34 cellular contexts compared by ENCODE assay signal in genomic region chr1:209817691-209818090, GRCh38. TPM values are rescaled to one million over a fixed set of nuclear protein-coding genes. Genes with fewer than 3 reads are reported as not detected.
"Had no signal": no experiment of that assay in that cellular context is flagged by ENCODE, and none has a peak within 500 bp of the region (broad histone marks: within the 10 kb centered on the region; RNA-seq: fewer than 3 reads in every experiment).

No MANE protein-coding gene starts in this region.

- H3K4me3 Mint-ChIP-seq: activated CD4-positive, alpha-beta memory T cell treated with anti-CD3 and anti-CD28 coated beads, Interleukin-2, amount 10 ng/mL, durations not matched to agents 7 days and 5 days; activated CD8-positive, alpha-beta memory T cell treated with anti-CD3 and anti-CD28 coated beads, Interleukin-2, amount 10 ng/mL, durations not matched to agents 7 days and 5 days; activated naive CD4-positive, alpha-beta T cell treated with anti-CD3 and anti-CD28 coated beads, Interleukin-2, amount 10 ng/mL, durations not matched to agents 7 days and 5 days; activated naive CD8-positive, alpha-beta T cell; activated naive CD8-positive, alpha-beta T cell treated with anti-CD3 and anti-CD28 coated beads, Interleukin-2, amount 50 U/mL, for 24 hours; brain; IgD-negative memory B cell had no signal

- H3K27me3 ChIP-seq: MG63 had no signal

- H3K36me3 ChIP-seq: MG63, SJCRH30, WERI-Rb-1 had no signal

- H3K27ac Mint-ChIP-seq: activated CD4-positive, alpha-beta memory T cell treated with anti-CD3 and anti-CD28 coated beads, Interleukin-2, amount 10 ng/mL, durations not matched to agents 7 days and 5 days; activated CD8-positive, alpha-beta memory T cell treated with anti-CD3 and anti-CD28 coated beads, Interleukin-2, amount 10 ng/mL, durations not matched to agents 7 days and 5 days; activated naive CD4-positive, alpha-beta T cell treated with anti-CD3 and anti-CD28 coated beads, Interleukin-2, amount 10 ng/mL, durations not matched to agents 7 days and 5 days; activated naive CD8-positive, alpha-beta T cell; activated naive CD8-positive, alpha-beta T cell treated with anti-CD3 and anti-CD28 coated beads, Interleukin-2, amount 50 U/mL, for 24 hours; brain; IgD-negative memory B cell had no signal

- H3K27ac ChIP-seq: SJCRH30, SK-N-MC, WERI-Rb-1 had no signal

- DNase-seq: activated CD4-positive, alpha-beta memory T cell treated with anti-CD3 and anti-CD28 coated beads, Interleukin-2, amount 10 ng/mL, durations not matched to agents 7 days and 5 days; activated CD4-positive, alpha-beta T cell treated with anti-CD3 and anti-CD28 coated beads for 1 hour; activated CD4-positive, alpha-beta T cell treated with anti-CD3 and anti-CD28 coated beads for 48 hours; activated CD4-positive, CD25-positive, alpha-beta regulatory T cell; activated CD8-positive, alpha-beta memory T cell treated with anti-CD3 and anti-CD28 coated beads for 24 hours; activated CD8-positive, alpha-beta memory T cell treated with anti-CD3 and anti-CD28 coated beads, Interleukin-2, amount 10 ng/mL, durations not matched to agents 7 days and 5 days; activated CD8-positive, alpha-beta memory T cell treated with anti-CD3 and anti-CD28 coated beads, Interleukin-2, amount 50 U/mL, for 48 hours; activated effector memory CD4-positive, alpha-beta T cell treated with Interleukin-2 at 50 U/mL for 16 hours; activated naive CD4-positive, alpha-beta T cell treated with anti-CD3 and anti-CD28 coated beads, Interleukin-2, amount 10 ng/mL, durations not matched to agents 7 days and 5 days; activated naive CD8-positive, alpha-beta T cell treated with anti-CD3 and anti-CD28 coated beads, Interleukin-2, amount 50 U/mL, for 24 hours; activated T-cell treated with anti-CD3 and anti-CD28 coated beads, Interleukin-2, amount 50 U/mL, for 48 hours; anterior cingulate cortex; Karpas-422; KBM-7; MG63; NCI-H1048; NCI-H1105 treated with DMSO at 0.1 percent for 48 hours; NCI-H1436; NCI-H1694; NCI-H1930; NCI-H2081 treated with DMSO at 0.1 percent for 48 hours; NCI-H226; NCI-H446 treated with DMSO at 0.1 percent for 48 hours; NCI-H524; SHP77; SJCRH30; T1000; WERI-Rb-1 had no signal

- ATAC-seq: activated CD8-positive, alpha-beta memory T cell treated with anti-CD3 and anti-CD28 coated beads, Interleukin-2, amount 10 ng/mL, durations not matched to agents 7 days and 5 days; activated naive CD8-positive, alpha-beta T cell treated with anti-CD3 and anti-CD28 coated beads, Interleukin-2, amount 50 U/mL, for 24 hours; Panc1 had no signal

- H3K4me3 ChIP-seq: MG63, SJCRH30, SK-N-MC had no signal

- H3K36me3 Mint-ChIP-seq: activated CD8-positive, alpha-beta memory T cell treated with anti-CD3 and anti-CD28 coated beads, Interleukin-2, amount 10 ng/mL, durations not matched to agents 7 days and 5 days; activated naive CD4-positive, alpha-beta T cell treated with anti-CD3 and anti-CD28 coated beads, Interleukin-2, amount 10 ng/mL, durations not matched to agents 7 days and 5 days; brain had no signal

- H3K9me3 ChIP-seq: MG63, SJCRH30 had no signal

- H3K9me3 Mint-ChIP-seq: activated CD4-positive, alpha-beta memory T cell treated with anti-CD3 and anti-CD28 coated beads, Interleukin-2, amount 10 ng/mL, durations not matched to agents 7 days and 5 days; activated naive CD4-positive, alpha-beta T cell treated with anti-CD3 and anti-CD28 coated beads, Interleukin-2, amount 10 ng/mL, durations not matched to agents 7 days and 5 days; activated naive CD8-positive, alpha-beta T cell treated with anti-CD3 and anti-CD28 coated beads, Interleukin-2, amount 50 U/mL, for 24 hours; brain; IgD-negative memory B cell had no signal

RNA-seq across cellular contexts. Expression of gene IRF6, which starts 11.7 kb away (rescaled TPM):
- total RNA-seq: SJCRH30; T-helper 2 cell treated with Interferon-gamma antibody and Interleukin-4, amounts not matched to agents 100 ng/mL and 5 ng/mL, for 36 hours had no signal
